ENCODE assay signal across 2 cellular contexts in genomic region chr1:64601207-64601606, GRCh38.
TF ChIP-seq lines count a peak whose summit lies in the region.

No MANE protein-coding gene starts in this region.

TF ChIP-seq in HepG2, 621 proteins besides CTCF, POLR2A, EP300 and RAD21:
- no peak for TF ChIP-seq ZBTB38 (CRISPR knock-in tag; IDR thresholded peaks at IDR 0.05)
- no peak for TF ChIP-seq ZMYM2 (CRISPR knock-in tag; IDR thresholded peaks at IDR 0.05)
- TF ChIP-seq, protein P1, sequence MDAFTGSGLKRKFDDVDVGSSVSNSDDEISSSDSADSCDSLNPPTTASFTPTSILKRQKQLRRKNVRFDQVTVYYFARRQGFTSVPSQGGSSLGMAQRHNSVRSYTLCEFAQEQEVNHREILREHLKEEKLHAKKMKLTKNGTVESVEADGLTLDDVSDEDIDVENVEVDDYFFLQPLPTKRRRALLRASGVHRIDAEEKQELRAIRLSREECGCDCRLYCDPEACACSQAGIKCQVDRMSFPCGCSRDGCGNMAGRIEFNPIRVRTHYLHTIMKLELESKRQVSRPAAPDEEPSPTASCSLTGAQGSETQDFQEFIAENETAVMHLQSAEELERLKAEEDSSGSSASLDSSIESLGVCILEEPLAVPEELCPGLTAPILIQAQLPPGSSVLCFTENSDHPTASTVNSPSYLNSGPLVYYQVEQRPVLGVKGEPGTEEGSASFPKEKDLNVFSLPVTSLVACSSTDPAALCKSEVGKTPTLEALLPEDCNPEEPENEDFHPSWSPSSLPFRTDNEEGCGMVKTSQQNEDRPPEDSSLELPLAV (CRISPR knock-in tag; conservative IDR thresholded peaks at IDR 0.05; ENCODE audit: low read depth) = no peak
- TF ChIP-seq ZNF296 (CRISPR knock-in tag; conservative IDR thresholded peaks at IDR 0.05) = no peak
- TF ChIP-seq SNAI1 (CRISPR knock-in tag; IDR thresholded peaks at IDR 0.05; ENCODE audit: borderline replicate concordance) = no peak
- TF ChIP-seq, protein P2, sequence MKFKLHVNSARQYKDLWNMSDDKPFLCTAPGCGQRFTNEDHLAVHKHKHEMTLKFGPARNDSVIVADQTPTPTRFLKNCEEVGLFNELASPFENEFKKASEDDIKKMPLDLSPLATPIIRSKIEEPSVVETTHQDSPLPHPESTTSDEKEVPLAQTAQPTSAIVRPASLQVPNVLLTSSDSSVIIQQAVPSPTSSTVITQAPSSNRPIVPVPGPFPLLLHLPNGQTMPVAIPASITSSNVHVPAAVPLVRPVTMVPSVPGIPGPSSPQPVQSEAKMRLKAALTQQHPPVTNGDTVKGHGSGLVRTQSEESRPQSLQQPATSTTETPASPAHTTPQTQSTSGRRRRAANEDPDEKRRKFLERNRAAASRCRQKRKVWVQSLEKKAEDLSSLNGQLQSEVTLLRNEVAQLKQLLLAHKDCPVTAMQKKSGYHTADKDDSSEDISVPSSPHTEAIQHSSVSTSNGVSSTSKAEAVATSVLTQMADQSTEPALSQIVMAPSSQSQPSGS (CRISPR knock-in tag; IDR thresholded peaks at IDR 0.05) = no peak
- TF ChIP-seq AKNA (CRISPR knock-in tag; IDR thresholded peaks at IDR 0.05; ENCODE audit: borderline replicate concordance) = no peak
- TF ChIP-seq PLRG1 (conservative IDR thresholded peaks at IDR 0.05) = no peak
- TF ChIP-seq ZNF710 (CRISPR knock-in tag; IDR thresholded peaks at IDR 0.05; ENCODE audit: borderline replicate concordance) = no peak
- TF ChIP-seq ZNF207 (IDR thresholded peaks at IDR 0.05; ENCODE audit: borderline replicate concordance) = no peak
- TF ChIP-seq PAF1 (CRISPR knock-in tag; IDR thresholded peaks at IDR 0.05) = no peak
- no peak for TF ChIP-seq JUN (CRISPR knock-in tag; IDR thresholded peaks at IDR 0.05)
- no peak for TF ChIP-seq JARID2 (CRISPR knock-in tag; IDR thresholded peaks at IDR 0.05; ENCODE audit: insufficient replicate concordance)
- no peak for TF ChIP-seq MTF1 (CRISPR knock-in tag; IDR thresholded peaks at IDR 0.05)
- no peak for TF ChIP-seq ZSCAN20 (CRISPR knock-in tag; IDR thresholded peaks at IDR 0.05; ENCODE audit: borderline replicate concordance)
TF ChIP-seq in HepG2: peak in this region for 0.

TF ChIP-seq in GM12891, 5 proteins besides CTCF, POLR2A, EP300 and RAD21 (continued from another document):
- TF ChIP-seq TAF1 (IDR thresholded peaks at IDR 0.05; ENCODE audit: low read depth, low read length) = no peak
- TF ChIP-seq POU2F2 (IDR thresholded peaks at IDR 0.05; ENCODE audit: low read depth, low read length) = no peak
- TF ChIP-seq POLR2AphosphoS5 (IDR thresholded peaks at IDR 0.05; ENCODE audit: low read depth, low read length) = no peak
- no peak for TF ChIP-seq PAX5 (IDR thresholded peaks at IDR 0.05; ENCODE audit: insufficient read depth, low read length, severe bottlenecking)
